Comparison of ENCODE assay signal across 9 cellular contexts in genomic region chr5:132807163-132807838, GRCh38. TPM values are rescaled to one million over a fixed set of nuclear protein-coding genes. Genes with fewer than 3 reads are reported as not detected.
A peak's percentile ranks its signal among the peaks of the same experiment; 100 is the strongest.
DNase-seq lines count a peak whose midpoint lies in the region; ATAC-seq and TF ChIP-seq lines count a peak whose summit lies in the region.
"Had no signal": no experiment of that assay in that cellular context is flagged by ENCODE, and none has a peak within 500 bp of the region (broad histone marks: within the 10 kb centered on the region; RNA-seq: fewer than 3 reads in every experiment).

No MANE protein-coding gene starts in this region.

- in situ Hi-C loops in GM13976 (cut with MboI; ENCODE audit: low sequenced_read_pairs, unreplicated experiment): no loop called here

- ATAC-seq in HG02840 (IDR thresholded peaks at IDR 0.05; ENCODE audit: low FRiP score, unreplicated experiment): no peak

- H3K27me3 Mint-ChIP-seq in progenitor cell of endocrine pancreas: peaks cover 22% of the 10 kb centered on the region

- H2AFZ ChIP-seq in OCI-LY3 (ENCODE audit: low read depth, low read length): 0 out of 2 replicates have a peak overlapping the region, but pooled peaks have one; percentile 7

- H3K4me2 ChIP-seq in OCI-LY3 (ENCODE audit: low read length): no peak overlapping the region

- no peaks in the 10 kb centered on the region for H3K79me2 ChIP-seq in OCI-LY3 (ENCODE audit: low read length)

- no peaks in the 10 kb centered on the region for H3K4me1 ChIP-seq in OCI-LY3 (ENCODE audit: low read length)
- no peaks in the 10 kb centered on the region for H3K4me1 ChIP-seq in vagina

- H4K20me1 ChIP-seq in OCI-LY3 (ENCODE audit: insufficient read depth, low read length): no peaks in the 10 kb centered on the region

- H3K4me3 ChIP-seq in GM12865 (ENCODE audit: low read depth, low read length) (no peak overlapping the region), OCI-LY3 (ENCODE audit: low read length) (no peak overlapping the region), epithelial cell of proximal tubule (ENCODE audit: low read depth, low read length) (peak overlapping the region; percentile 18), vagina (no peak overlapping the region)

- intact Hi-C loops in vagina (cut with DNase I): no loop called here

- H3K27me3 ChIP-seq in OCI-LY3 (ENCODE audit: low read depth, low read length) (no peaks in the 10 kb centered on the region), vagina (no peaks in the 10 kb centered on the region)

- DNase-seq in GM12865 (ENCODE audit: low read depth) (peak; percentile 36), epithelial cell of proximal tubule (ENCODE audit: low read depth) (no peak), progenitor cell of endocrine pancreas (ENCODE audit: low spot score, unreplicated experiment) (no peak), vagina (ENCODE audit: extremely low spot score in 2 of 2) (no peak), 8988T (no peak), GM13976 (ENCODE audit: low spot score) (no peak)
- DNase-seq: NCI-H446 treated with DMSO at 0.1 percent for 48 hours had no signal

- H3K27ac ChIP-seq in OCI-LY3 (ENCODE audit: low read length): no peak overlapping the region
- H3K27ac ChIP-seq in vagina: no peak overlapping the region

- no peak overlapping the region for H3K9ac ChIP-seq in OCI-LY3 (ENCODE audit: low read length)

- no peak for TF ChIP-seq POLR2A in vagina (IDR thresholded peaks at IDR 0.05)

- TF ChIP-seq CTCF in GM12865 (IDR thresholded peaks at IDR 0.05; ENCODE audit: insufficient read depth, low read depth, low read length, missing control alignments): peak; percentile 21
- TF ChIP-seq CTCF in OCI-LY3 (IDR thresholded peaks at IDR 0.05; ENCODE audit: low read depth, low read length): peak; percentile 25; the same call in 1 of the 2 replicates
- TF ChIP-seq CTCF in epithelial cell of proximal tubule (conservative IDR thresholded peaks at IDR 0.05; ENCODE audit: low read depth, low read length): peak; percentile 49
- peak; percentile 55 for TF ChIP-seq CTCF in progenitor cell of endocrine pancreas (IDR thresholded peaks at IDR 0.05; ENCODE audit: unreplicated experiment)
- TF ChIP-seq CTCF in vagina (IDR thresholded peaks at IDR 0.05): no peak
- no peak for TF ChIP-seq CTCF in GM13976 (IDR thresholded peaks at IDR 0.05; ENCODE audit: borderline replicate concordance, control extremely low read depth, extremely low read depth, insufficient read depth, missing control alignments)

- no peaks in the 10 kb centered on the region for H3K9me3 ChIP-seq in OCI-LY3 (ENCODE audit: insufficient read depth, low read length)
- H3K9me3 ChIP-seq in vagina: no peaks in the 10 kb centered on the region

- peaks cover 16% of the 10 kb centered on the region for H3K4me1 Mint-ChIP-seq in progenitor cell of endocrine pancreas (ENCODE audit: low read depth)

- H3K36me3 Mint-ChIP-seq in progenitor cell of endocrine pancreas (ENCODE audit: insufficient read depth): no peaks in the 10 kb centered on the region

- H3K36me3 ChIP-seq in OCI-LY3 (replicated peaks; ENCODE audit: low read depth, low read length): no peaks in the 10 kb centered on the region
- H3K36me3 ChIP-seq in vagina: no peaks in the 10 kb centered on the region

- H3K27ac Mint-ChIP-seq in progenitor cell of endocrine pancreas: peak overlapping the region; percentile 84

- H3K4me3 Mint-ChIP-seq in progenitor cell of endocrine pancreas (ENCODE audit: low read depth): peak overlapping the region; percentile 32

- peaks cover 5% of the 10 kb centered on the region for H3K9me3 Mint-ChIP-seq in progenitor cell of endocrine pancreas (ENCODE audit: low read depth)

RNA-seq across cellular contexts. Expression of gene SOWAHA, which starts 5.8 kb away (rescaled TPM):
- total RNA-seq in epithelial cell of proximal tubule (0.06 and 0.22 TPM in 2 replicates), progenitor cell of endocrine pancreas (0.98 and 1.3 TPM in 2 replicates), vagina (not detected)

RNA-seq across cellular contexts. Expression of gene SHROOM1, which starts 23.1 kb away (rescaled TPM):
- total RNA-seq in epithelial cell of proximal tubule (6.3 and 8.0 TPM in 2 replicates), progenitor cell of endocrine pancreas (10.0 and 12.6 TPM in 2 replicates), vagina (17.7 TPM)

RNA-seq across cellular contexts. Expression of gene SEPTIN8, which starts 30.3 kb away (rescaled TPM):
- total RNA-seq in epithelial cell of proximal tubule (38.1 and 51.5 TPM in 2 replicates), progenitor cell of endocrine pancreas (60.4 and 67.2 TPM in 2 replicates), vagina (52.8 TPM)

RNA-seq across cellular contexts. Expression of gene GDF9, which starts 59.0 kb away (rescaled TPM):
- total RNA-seq in epithelial cell of proximal tubule (0.14 and 0.52 TPM in 2 replicates), progenitor cell of endocrine pancreas (0.51 and 0.55 TPM in 2 replicates), vagina (not detected)

RNA-seq across cellular contexts. Expression of gene UQCRQ, which starts 59.1 kb away (rescaled TPM):
- total RNA-seq in epithelial cell of proximal tubule (288 and 304 TPM in 2 replicates), progenitor cell of endocrine pancreas (230 and 275 TPM in 2 replicates), vagina (189 TPM)

Comparison
In these comparisons a context has a peak if more than half of its experiments do, and no peak if none do; other contexts are left out.
1. CTCF ChIP-seq: peak in GM12865 (single experiment), OCI-LY3 (single experiment), epithelial cell of proximal tubule (single experiment) and progenitor cell of endocrine pancreas (single experiment); none in vagina (0 of 3) and GM13976 (single experiment).